ENCODE assay signal across 9 cellular contexts in genomic region chr1:39132505-39133339, GRCh38.
A peak's percentile ranks its signal among the peaks of the same experiment; 100 is the strongest.
DNase-seq lines count a peak whose midpoint lies in the region; ATAC-seq, FAIRE-seq and TF ChIP-seq lines count a peak whose summit lies in the region.
"Had no signal": no experiment of that assay in that cellular context is flagged by ENCODE, and none has a peak within 500 bp of the region (broad histone marks: within the 10 kb centered on the region; RNA-seq: fewer than 3 reads in every experiment).

No MANE protein-coding gene starts in this region.

- WGBS in body of pancreas, 2 donors, result 59 to 75% methylated on average over 8 to 9 of the region's 9 CpGs
- 41 to 67% (median 56%) methylated on average over 9 of the region's 9 CpGs for WGBS in spleen, 5 donors

- peaks cover 39% of the 10 kb centered on the region for H3K4me1 ChIP-seq in body of pancreas
- peaks cover 69% of the 10 kb centered on the region for H3K4me1 ChIP-seq in keratinocyte (ENCODE audit: control insufficient read depth, extremely low read depth, insufficient read depth, low read length)
- peaks cover 7 to 70% (median 39%) of the 10 kb centered on the region in 6 donors for H3K4me1 ChIP-seq in spleen
- H3K4me1 ChIP-seq in MM.1S (ENCODE audit: low read length), result peaks cover 9% of the 10 kb centered on the region

- H3K9me3 Mint-ChIP-seq in activated CD8-positive, alpha-beta T cell treated with anti-CD3 and anti-CD28 coated beads, Interleukin-2, amount 10 ng/mL, durations not matched to agents 7 days and 5 days (ENCODE audit: insufficient read depth), result no peaks in the 10 kb centered on the region
- H3K9me3 Mint-ChIP-seq: memory B cell had no signal

- POLR2A ChIA-PET in activated CD8-positive, alpha-beta T cell treated with anti-CD3 and anti-CD28 coated beads, Interleukin-2, amount 10 ng/mL, durations not matched to agents 7 days and 5 days (lab: Charles Lee), result no interaction called here

- H3K27me3 ChIP-seq in body of pancreas (no peaks in the 10 kb centered on the region), keratinocyte (ENCODE audit: control insufficient read depth, extremely low read depth, insufficient read depth, low read length) (no peaks in the 10 kb centered on the region), spleen (replicated peaks in 1 of 7) (no peaks in the 10 kb centered on the region), MM.1S (replicated peaks; ENCODE audit: insufficient read depth, low read length) (no peaks in the 10 kb centered on the region)

- no peak overlapping the region for H3K4me3 Mint-ChIP-seq in activated CD8-positive, alpha-beta T cell treated with anti-CD3 and anti-CD28 coated beads, Interleukin-2, amount 10 ng/mL, durations not matched to agents 7 days and 5 days
- H3K4me3 Mint-ChIP-seq: memory B cell had no signal

- H4K20me1 ChIP-seq in keratinocyte (ENCODE audit: control insufficient read depth, extremely low read depth, insufficient read depth, low read length) (no peaks in the 10 kb centered on the region), MM.1S (ENCODE audit: insufficient read depth, low read length) (no peaks in the 10 kb centered on the region)

- peak overlapping the region; percentile 44 to 72 (median 62) for H3K27ac ChIP-seq in body of pancreas
- H3K27ac ChIP-seq in keratinocyte (ENCODE audit: control insufficient read depth, insufficient read depth, low read length), result peak overlapping the region; percentile 89
- peak overlapping the region; percentile 55 to 86 (median 78) for H3K27ac ChIP-seq in spleen
- no peak overlapping the region for H3K27ac ChIP-seq in MM.1S (ENCODE audit: low read length)

- TF ChIP-seq CTCF in LNCAP (IDR thresholded peaks at IDR 0.05) (peak; percentile 52), body of pancreas (IDR thresholded peaks at IDR 0.05) (peak in 4 of 7 experiments; percentile 10 to 30 (median 22)), keratinocyte (optimal IDR thresholded peaks at IDR 0.05 in 1 of 3, IDR thresholded peaks at IDR 0.05 in 1 of 3, conservative IDR thresholded peaks at IDR 0.05 in 1 of 3; ENCODE audit: extremely low read depth in 1 of 3, insufficient read depth in 2 of 3, low read length in 3 of 3) (peak; percentile 53 to 78 (median 71)), spleen (IDR thresholded peaks at IDR 0.05 in 8 of 11, conservative IDR thresholded peaks at IDR 0.05 in 3 of 11) (peak in 8 of 11 experiments; percentile 16 to 61 (median 43)), MM.1S (IDR thresholded peaks at IDR 0.05; ENCODE audit: low read length) (no peak)

- H3K4me3 ChIP-seq in body of pancreas (no peak overlapping the region), keratinocyte (ENCODE audit: control insufficient read depth in 2 of 3, extremely low read depth in 1 of 3, insufficient read depth in 2 of 3, low read depth in 1 of 3, low read length in 3 of 3) (peak overlapping the region in 2 of 3 experiments; percentile 32 to 35), spleen (no peak overlapping the region), MM.1S (ENCODE audit: low read length) (no peak overlapping the region)

- peaks cover 72% of the 10 kb centered on the region for H3K79me2 ChIP-seq in keratinocyte (ENCODE audit: control insufficient read depth, insufficient read depth, low read length)
- no peaks in the 10 kb centered on the region for H3K79me2 ChIP-seq in MM.1S (ENCODE audit: low read length)

- no peaks in the 10 kb centered on the region for H3K27me3 Mint-ChIP-seq in activated CD8-positive, alpha-beta T cell treated with anti-CD3 and anti-CD28 coated beads, Interleukin-2, amount 10 ng/mL, durations not matched to agents 7 days and 5 days (ENCODE audit: low read depth)
- H3K27me3 Mint-ChIP-seq: memory B cell had no signal

- H3K9me2 ChIP-seq in MM.1S (replicated peaks; ENCODE audit: insufficient read depth, low read length), result no peaks in the 10 kb centered on the region

- H3K27ac Mint-ChIP-seq in activated CD8-positive, alpha-beta T cell treated with anti-CD3 and anti-CD28 coated beads, Interleukin-2, amount 10 ng/mL, durations not matched to agents 7 days and 5 days, result no peak overlapping the region
- H3K27ac Mint-ChIP-seq: memory B cell had no signal

- dilution Hi-C loops in keratinocyte (cut with MboI; ENCODE audit: extremely low pct_ligation_motif_present, low sequenced_read_pairs), result no loop called here

- H3K4me2 ChIP-seq in keratinocyte (ENCODE audit: control insufficient read depth, extremely low read depth, insufficient read depth, low read depth, low read length) (peak overlapping the region; percentile 82), MM.1S (ENCODE audit: low read depth, low read length) (no peak overlapping the region)

- peak; percentile 48 for FAIRE-seq in keratinocyte (lab: Jason Lieb, UNC)

- no peaks in the 10 kb centered on the region for H3K9me3 ChIP-seq in body of pancreas
- H3K9me3 ChIP-seq in keratinocyte (ENCODE audit: control insufficient read depth, low read depth, low read length), result no peaks in the 10 kb centered on the region
- H3K9me3 ChIP-seq in spleen, result no peaks in the 10 kb centered on the region
- no peaks in the 10 kb centered on the region for H3K9me3 ChIP-seq in MM.1S (replicated peaks; ENCODE audit: insufficient read depth, low read length)

- H3K9ac ChIP-seq in keratinocyte (ENCODE audit: control insufficient read depth, extremely low read depth, insufficient read depth, low read length), result peak overlapping the region; percentile 67
- H3K9ac ChIP-seq in MM.1S (ENCODE audit: low read length), result no peak overlapping the region

- peak; percentile 40 to 75 (median 64) for DNase-seq in body of pancreas
- DNase-seq in keratinocyte (ENCODE audit: low read depth, low spot score), result no peak
- peak; percentile 88 for DNase-seq in spleen
- no peak for DNase-seq in GDM1 (lab: John Stamatoyannopoulos, UW)
- DNase-seq in activated CD8-positive, alpha-beta T cell treated with anti-CD3 and anti-CD28 coated beads, Interleukin-2, amount 10 ng/mL, durations not matched to agents 7 days and 5 days, result no peak
- DNase-seq in MM.1S, result no peak
- DNase-seq in NCI-H2171 treated with DMSO at 0.1 percent for 48 hours (lab: John Stamatoyannopoulos, UW), result no peak

- peaks cover 4% of the 10 kb centered on the region for H3K4me1 Mint-ChIP-seq in activated CD8-positive, alpha-beta T cell treated with anti-CD3 and anti-CD28 coated beads, Interleukin-2, amount 10 ng/mL, durations not matched to agents 7 days and 5 days (ENCODE audit: low read depth)

- no peak for TF ChIP-seq POLR2A in body of pancreas (IDR thresholded peaks at IDR 0.05)
- no peak for TF ChIP-seq POLR2A in spleen (IDR thresholded peaks at IDR 0.05)

- H2AFZ ChIP-seq in keratinocyte (ENCODE audit: control insufficient read depth, low read length) (no peak overlapping the region), MM.1S (ENCODE audit: low read length) (no peak overlapping the region)

- CTCF ChIA-PET in activated CD8-positive, alpha-beta T cell treated with anti-CD3 and anti-CD28 coated beads, Interleukin-2, amount 10 ng/mL, durations not matched to agents 7 days and 5 days (lab: Charles Lee), result interaction anchor here (0.7 to 3.6 kb wide), 4 partner anchors 28 to 60 kb away, joined by 3 to 21 read pairs (median 10); no protein-coding TSS in a partner anchor

- intact Hi-C loops in body of pancreas (cut with DNase I), result no loop called here
- intact Hi-C loops in spleen (cut with DNase I; ENCODE audit: low total_unique reads), result no loop called here

- H3K36me3 ChIP-seq in body of pancreas (replicated peaks in 1 of 2; ENCODE audit: insufficient read depth in 1 of 2, low read depth in 2 of 2), result no peaks in the 10 kb centered on the region
- peaks cover 2 to 10% of the 10 kb centered on the region in 2 experiments for H3K36me3 ChIP-seq in keratinocyte (ENCODE audit: control insufficient read depth in 2 of 2, extremely low read depth in 1 of 2, insufficient read depth in 2 of 2, low read length in 2 of 2)
- H3K36me3 ChIP-seq in spleen, result no peaks in the 10 kb centered on the region
- no peaks in the 10 kb centered on the region for H3K36me3 ChIP-seq in MM.1S (replicated peaks; ENCODE audit: insufficient read depth, low read length)

- no peaks in the 10 kb centered on the region for H3K36me3 Mint-ChIP-seq in activated CD8-positive, alpha-beta T cell treated with anti-CD3 and anti-CD28 coated beads, Interleukin-2, amount 10 ng/mL, durations not matched to agents 7 days and 5 days (ENCODE audit: low read depth)
- H3K36me3 Mint-ChIP-seq: memory B cell had no signal

- ATAC-seq in body of pancreas, result peak; percentile 39
- ATAC-seq in activated CD8-positive, alpha-beta T cell treated with anti-CD3 and anti-CD28 coated beads, Interleukin-2, amount 10 ng/mL, durations not matched to agents 7 days and 5 days, result no peak

- H3F3A ChIP-seq in MM.1S (ENCODE audit: insufficient read depth, low read length), result no peaks in the 10 kb centered on the region

- peaks cover 2% of the 10 kb centered on the region for H3K9me1 ChIP-seq in keratinocyte (ENCODE audit: control insufficient read depth, extremely low read depth, insufficient read depth, low read length)

Comparison
In these comparisons a context has a peak if more than half of its experiments do, and no peak if none do; other contexts are left out.
1. DNase-seq: peak in body of pancreas (4 of 4) and spleen (single experiment); none in keratinocyte (single experiment), GDM1 (single experiment), activated CD8-positive, alpha-beta T cell treated with anti-CD3 and anti-CD28 coated beads, Interleukin-2, amount 10 ng/mL, durations not matched to agents 7 days and 5 days (single experiment), MM.1S (single experiment) and NCI-H2171 treated with DMSO at 0.1 percent for 48 hours (single experiment).
2. H3K4me3 ChIP-seq: peak in keratinocyte (2 of 3); none in body of pancreas (0 of 2), spleen (0 of 8) and MM.1S (single experiment).